27 cellular contexts compared by ENCODE assay signal in genomic region chr9:133583111-133583510, GRCh38. TPM values are rescaled to one million over a fixed set of nuclear protein-coding genes. Genes with fewer than 3 reads are reported as not detected.
"Had no signal": no experiment of that assay in that cellular context is flagged by ENCODE, and none has a peak within 500 bp of the region (broad histone marks: within the 10 kb centered on the region; RNA-seq: fewer than 3 reads in every experiment).

No MANE protein-coding gene starts in this region.

- H3K27me3 ChIP-seq: neural progenitor cell had no signal

- H3K4me2 ChIP-seq: neural progenitor cell had no signal

- H3K4me1 ChIP-seq: adrenal gland had no signal

- DNase-seq: activated CD8-positive, alpha-beta memory T cell treated with anti-CD3 and anti-CD28 coated beads, Interleukin-2, amount 50 U/mL, for 4 hours; activated naive CD4-positive, alpha-beta T cell; activated T-cell treated with anti-CD3 and anti-CD28 coated beads, Interleukin-2, amount 50 U/mL, for 24 hours; adrenal gland; brain microvascular endothelial cell; central memory CD4-positive, alpha-beta T cell; dermis blood vessel endothelial cell; effector CD8-positive, alpha-beta T cell; foreskin melanocyte; immature natural killer cell; naive thymus-derived CD4-positive, alpha-beta T cell; retina; stimulated activated CD4-positive, alpha-beta T cell treated with anti-CD3 and anti-CD28 coated beads, Interleukin-12 subunit alpha, Interleukin-12 subunit beta, amount 100 ng/mL, for 4 hours; stimulated activated CD4-positive, alpha-beta T cell treated with anti-CD3 and anti-CD28 coated beads, Interleukin-4, amount 100 ng/mL, for 4 hours; stimulated activated naive CD8-positive, alpha-beta T cell treated with anti-CD3 and anti-CD28 coated beads, Interleukin-15, Interleukin-2, amounts not matched to agents 100 U/mL and 50 U/mL, for 24 hours; T-helper 9 cell had no signal

- H3K27ac ChIP-seq: ascending aorta, brain microvascular endothelial cell, left lung, neural progenitor cell had no signal

- H3K4me3 ChIP-seq: adrenal gland, ascending aorta, left lung, neural progenitor cell had no signal

- H3K36me3 ChIP-seq: adrenal gland, ascending aorta, brain microvascular endothelial cell, left lung, neural progenitor cell had no signal

- H2AFZ ChIP-seq: neural progenitor cell had no signal

- ATAC-seq: activated T-helper 17 cell treated with anti-CD3 and anti-CD28 coated beads, Interleukin-2, amount 50 U/mL, for 72 hours; esophagus mucosa; left lung; naive thymus-derived CD4-positive, alpha-beta T cell; stimulated activated naive CD8-positive, alpha-beta T cell treated with anti-CD3 and anti-CD28 coated beads, Interleukin-15, Interleukin-2, amounts not matched to agents 100 U/mL and 50 U/mL, for 24 hours had no signal

- H3K9ac ChIP-seq: neural progenitor cell had no signal

- H3K9me3 ChIP-seq: adrenal gland, ascending aorta, left lung had no signal

RNA-seq across cellular contexts. Expression of gene FAM163B, which starts 26.1 kb away (rescaled TPM):
- total RNA-seq: activated T-helper 17 cell treated with anti-CD3 and anti-CD28 coated beads, Interleukin-2, amount 50 U/mL, for 72 hours; ascending aorta; dermis blood vessel endothelial cell; esophagus mucosa; kidney epithelial cell; mesenteric fat pad; naive thymus-derived CD4-positive, alpha-beta T cell; osteoblast; progenitor cell of endocrine pancreas; subcutaneous adipose tissue; T-helper 1 cell treated with Interleukin-12 subunit alpha and Interleukin-12 subunit beta and Interleukin-4 antibody, amounts not matched to agents 30 ng/mL and 1 ng/mL, for 36 hours had no signal
- polyA plus RNA-seq: immature natural killer cell; naive thymus-derived CD4-positive, alpha-beta T cell had no signal

RNA-seq across cellular contexts. Expression of gene ADAMTSL2, which starts 48.6 kb away (rescaled TPM):
- total RNA-seq: activated T-helper 17 cell treated with anti-CD3 and anti-CD28 coated beads, Interleukin-2, amount 50 U/mL, for 72 hours; T-helper 1 cell treated with Interleukin-12 subunit alpha and Interleukin-12 subunit beta and Interleukin-4 antibody, amounts not matched to agents 30 ng/mL and 1 ng/mL, for 36 hours had no signal
- polyA plus RNA-seq: immature natural killer cell had no signal

RNA-seq across cellular contexts. Expression of gene DBH, which starts 53.1 kb away (rescaled TPM):
- total RNA-seq: activated T-helper 17 cell treated with anti-CD3 and anti-CD28 coated beads, Interleukin-2, amount 50 U/mL, for 72 hours; ascending aorta; dermis blood vessel endothelial cell; esophagus mucosa; kidney epithelial cell; mesenteric fat pad; osteoblast; progenitor cell of endocrine pancreas; subcutaneous adipose tissue had no signal
- polyA plus RNA-seq: immature natural killer cell had no signal

RNA-seq across cellular contexts. Expression of gene MYMK, which starts 58.4 kb away (rescaled TPM):
- total RNA-seq: activated T-helper 17 cell treated with anti-CD3 and anti-CD28 coated beads, Interleukin-2, amount 50 U/mL, for 72 hours; adrenal gland; ascending aorta; dermis blood vessel endothelial cell; esophagus mucosa; kidney epithelial cell; left lung; mesenteric fat pad; naive thymus-derived CD4-positive, alpha-beta T cell; osteoblast; progenitor cell of endocrine pancreas; subcutaneous adipose tissue; T-helper 1 cell treated with Interleukin-12 subunit alpha and Interleukin-12 subunit beta and Interleukin-4 antibody, amounts not matched to agents 30 ng/mL and 1 ng/mL, for 36 hours had no signal
- polyA plus RNA-seq: adrenal gland; immature natural killer cell; naive thymus-derived CD4-positive, alpha-beta T cell had no signal
